Comparison of ENCODE assay signal across 20 cellular contexts in the genomic region with DNA sequence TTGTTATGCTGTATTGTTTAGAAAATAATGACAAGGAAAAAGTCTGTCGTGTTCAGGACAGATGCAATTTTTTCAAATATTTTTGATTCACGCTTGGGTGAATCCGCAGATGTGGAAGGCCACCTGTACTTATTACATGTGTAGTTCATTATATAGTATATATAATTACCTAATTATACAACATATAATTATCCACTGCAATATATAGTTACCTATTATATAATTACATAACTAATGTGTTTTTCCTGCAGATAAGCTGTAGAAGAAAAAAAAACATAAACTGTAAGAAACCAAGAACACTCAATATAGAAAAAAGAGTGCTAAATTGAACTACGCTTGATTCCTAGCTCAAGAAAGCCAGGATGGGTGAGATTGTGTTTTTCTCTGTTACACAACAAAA.
"Had no signal": no experiment of that assay in that cellular context is flagged by ENCODE, and none has a peak within 500 bp of the region (broad histone marks: within the 10 kb centered on the region; RNA-seq: fewer than 3 reads in every experiment).

No MANE protein-coding gene starts in this region.

- H3K27ac ChIP-seq: esophagus squamous epithelium, neutrophil, parathyroid adenoma, right lobe of liver, testis had no signal

- H3K36me3 ChIP-seq: esophagus squamous epithelium, neutrophil, right lobe of liver, tibial artery had no signal

- H3K9ac ChIP-seq: parathyroid adenoma had no signal

- DNase-seq: effector memory CD8-positive, alpha-beta T cell; erythroblast; esophagus squamous epithelium; head of caudate nucleus; mucosa of descending colon; naive B cell; right lobe of liver; stimulated activated CD4-positive, alpha-beta T cell treated with anti-CD3 and anti-CD28 coated beads, Interleukin-2, amount 100 ng/mL, for 24 hours; stimulated activated CD4-positive, alpha-beta T cell treated with anti-CD3 and anti-CD28 coated beads, Interleukin-4, amount 100 ng/mL, for 24 hours; stimulated activated naive CD8-positive, alpha-beta T cell treated with anti-CD3 and anti-CD28 coated beads, Interleukin-15, Interleukin-2, amounts not matched to agents 100 U/mL and 50 U/mL, for 24 hours; substantia nigra; testis; tibial artery had no signal

- H3K27me3 ChIP-seq: esophagus squamous epithelium, neutrophil, right lobe of liver, testis, tibial artery had no signal

- H3K79me2 ChIP-seq: parathyroid adenoma had no signal

- H3K4me1 ChIP-seq: parathyroid adenoma, right lobe of liver, testis had no signal

- ATAC-seq: effector memory CD8-positive, alpha-beta T cell; left lobe of liver; mucosa of descending colon; natural killer cell treated with Interleukin-12 subunit alpha and Interleukin-12 subunit beta and Interleukin-15 and Interleukin-18, amount 100 ng/mL, for 72 hours; right lobe of liver; stimulated activated memory B cell treated with anti-CD40 and anti-IgM and Interleukin-4, amounts not matched to agents 10 μg/mL and 1 μg/mL and 100 μg/mL, for 72 hours; stimulated activated naive CD8-positive, alpha-beta T cell treated with anti-CD3 and anti-CD28 coated beads, Interleukin-15, Interleukin-2, amounts not matched to agents 100 U/mL and 50 U/mL, for 24 hours had no signal

- H2AFZ ChIP-seq: parathyroid adenoma had no signal

- H3K4me3 ChIP-seq: coronary artery, esophagus squamous epithelium, lung, mucosa of descending colon, right lobe of liver, testis, tibial artery had no signal

- H3K9me3 ChIP-seq: esophagus squamous epithelium, mucosa of descending colon, neutrophil, right lobe of liver, testis, tibial artery had no signal
